ENCODE assay signal across 14 cellular contexts in genomic region chr21:45467221-45467779, GRCh38.
DNase-seq lines count a peak whose midpoint lies in the region; ATAC-seq and TF ChIP-seq lines count a peak whose summit lies in the region.
"Had no signal": no experiment of that assay in that cellular context is flagged by ENCODE, and none has a peak within 500 bp of the region (broad histone marks: within the 10 kb centered on the region; RNA-seq: fewer than 3 reads in every experiment).

No MANE protein-coding gene starts in this region.

- H3K4me3 ChIP-seq in heart left ventricle = no peak overlapping the region

- H3K36me3 ChIP-seq in heart left ventricle = peaks cover 0 to 17% (median 3%) of the 10 kb centered on the region in 9 donors

- no peak for TF ChIP-seq CTCF in heart left ventricle (IDR thresholded peaks at IDR 0.05)

- no peaks in the 10 kb centered on the region for H3K27me3 ChIP-seq in heart left ventricle

- peaks cover 0 to 39% (median 24%) of the 10 kb centered on the region in 12 donors for H3K4me1 ChIP-seq in heart left ventricle

- peaks cover 0 to 6% (median under 1%) of the 10 kb centered on the region in 12 donors for H3K9me3 ChIP-seq in heart left ventricle

- peak; percentile 68 for DNase-seq in EL
- DNase-seq in RPMI7951 (ENCODE audit: low read depth) = peak; percentile 71
- peak in 3 of 5 donors; percentile 19 to 61 (median 27) for DNase-seq in heart left ventricle
- peak; percentile 78 for DNase-seq in posterior vena cava (ENCODE audit: low spot score)
- DNase-seq in MV-4-11 (lab: John Stamatoyannopoulos, UW) = no peak
- DNase-seq in activated effector memory CD4-positive, alpha-beta T cell treated with anti-CD3 and anti-CD28 coated beads, Interleukin-2, amount 50 U/mL, for 16 hours = no peak
- DNase-seq in NOMO-1 treated with dmso at 0.1 percent for 144 hours (lab: John Stamatoyannopoulos, UW; ENCODE audit: unreplicated experiment) = no peak
- DNase-seq: activated CD4-positive, alpha-beta memory T cell treated with anti-CD3 and anti-CD28 coated beads for 36 hours; activated T-cell treated with anti-CD3 and anti-CD28 coated beads, Interleukin-2, amount 50 U/mL, for 24 hours; effector memory CD8-positive, alpha-beta T cell; Karpas-422; naive B cell; NCI-H146 had no signal

- WGBS in heart left ventricle, 4 donors = 90 to 96% (median 94%) methylated on average over 11 to 25 of the region's 25 CpGs

- no peak overlapping the region for H3K27ac ChIP-seq in heart left ventricle

- ATAC-seq in heart left ventricle (no peak), GM19328 (IDR thresholded peaks at IDR 0.05; ENCODE audit: unreplicated experiment) (no peak)
- ATAC-seq: effector memory CD8-positive, alpha-beta T cell had no signal

- intact Hi-C loops in heart left ventricle (cut with DNase I) (no loop called here), posterior vena cava (cut with DNase I) (no loop called here)

- no peak for TF ChIP-seq POLR2A in heart left ventricle (IDR thresholded peaks at IDR 0.05)

Comparison
In these comparisons a context has a peak if more than half of its experiments do, and no peak if none do; other contexts are left out.
1. DNase-seq: peak in EL (single experiment), RPMI7951 (single experiment), heart left ventricle (3 of 5) and posterior vena cava (single experiment); none in MV-4-11 (single experiment), activated effector memory CD4-positive, alpha-beta T cell treated with anti-CD3 and anti-CD28 coated beads, Interleukin-2, amount 50 U/mL, for 16 hours (single experiment) and NOMO-1 treated with dmso at 0.1 percent for 144 hours (single experiment).